ENCODE assay signal across 12 cellular contexts in genomic region chr5:14444988-14445387, GRCh38.
DNase-seq lines count a peak whose midpoint lies in the region; ATAC-seq and TF ChIP-seq lines count a peak whose summit lies in the region.
"Had no signal": no experiment of that assay in that cellular context is flagged by ENCODE, and none has a peak within 500 bp of the region (broad histone marks: within the 10 kb centered on the region; RNA-seq: fewer than 3 reads in every experiment).

No MANE protein-coding gene starts in this region.

- H3K9me3 ChIP-seq in HUES64 (ENCODE audit: insufficient read depth, low read depth, low read length), result no peaks in the 10 kb centered on the region

- H3K4me3 Mint-ChIP-seq in mesothelial cell of epicardium, result no peak overlapping the region

- no peaks in the 10 kb centered on the region for H3K27me3 Mint-ChIP-seq in mesothelial cell of epicardium (ENCODE audit: low read depth)

- no peak for TF ChIP-seq CTCF in cardiac fibroblast (IDR thresholded peaks at IDR 0.05; ENCODE audit: low read depth, low read length)
- TF ChIP-seq CTCF in mesothelial cell of epicardium (IDR thresholded peaks at IDR 0.05; ENCODE audit: unreplicated experiment), result no peak

- peak overlapping the region; percentile 54; the same call in 1 of the 2 replicates for H3K27ac ChIP-seq in HUES64 (ENCODE audit: low read depth, low read length)

- H3K4me3 ChIP-seq in HUES64 (ENCODE audit: low read length) (no peak overlapping the region), cardiac fibroblast (replicated peaks in 1 of 2; ENCODE audit: low read depth in 2 of 2, low read length in 2 of 2) (no peak overlapping the region)

- peak overlapping the region; percentile 94 for H3K27ac Mint-ChIP-seq in mesothelial cell of epicardium

- 85% methylated on average over 4 of the region's 4 CpGs for WGBS in HUES64

- DNase-seq in 8988T, result peak; percentile 54
- DNase-seq in cardiac fibroblast (ENCODE audit: low read depth in 2 of 2), result peak; percentile 47 to 68
- DNase-seq in mesothelial cell of epicardium (ENCODE audit: low spot score in 2 of 2, unreplicated experiment in 2 of 2), result no peak
- no peak for DNase-seq in NCI-H1417 treated with DMSO at 0.1 percent for 48 hours (lab: John Stamatoyannopoulos, UW)
- DNase-seq in NCI-H2107 (lab: John Stamatoyannopoulos, UW), result no peak
- DNase-seq: activated CD4-positive, CD25-positive, alpha-beta regulatory T cell; cerebellar nuclear complex; glutamatergic neuron; RPMI8226 had no signal

- peaks cover 34% of the 10 kb centered on the region for H3K4me1 ChIP-seq in HUES64 (ENCODE audit: insufficient read depth, low read length)

- H3K9me3 Mint-ChIP-seq in mesothelial cell of epicardium, result no peaks in the 10 kb centered on the region

- no peaks in the 10 kb centered on the region for H3K36me3 Mint-ChIP-seq in mesothelial cell of epicardium

- peaks cover 4% of the 10 kb centered on the region; the same call in 1 of the 2 replicates for H3K36me3 ChIP-seq in HUES64 (ENCODE audit: insufficient read depth, low read length)

- ATAC-seq in GM18517 (IDR thresholded peaks at IDR 0.05; ENCODE audit: unreplicated experiment) (no peak), HG02798 (IDR thresholded peaks at IDR 0.05; ENCODE audit: poor library complexity, unreplicated experiment) (no peak)

- H3K27me3 ChIP-seq in HUES64 (ENCODE audit: insufficient read depth, low read length), result no peaks in the 10 kb centered on the region

- H3K9ac ChIP-seq in HUES64 (ENCODE audit: low read depth, low read length), result no peak overlapping the region

- H3K4me1 Mint-ChIP-seq in mesothelial cell of epicardium, result peaks cover 84% of the 10 kb centered on the region

Comparison
In these comparisons a context has a peak if more than half of its experiments do, and no peak if none do; other contexts are left out.
1. DNase-seq: peak in 8988T (single experiment) and cardiac fibroblast (2 of 2); none in mesothelial cell of epicardium (0 of 2), NCI-H1417 treated with DMSO at 0.1 percent for 48 hours (single experiment) and NCI-H2107 (single experiment).